In the genomic region with DNA sequence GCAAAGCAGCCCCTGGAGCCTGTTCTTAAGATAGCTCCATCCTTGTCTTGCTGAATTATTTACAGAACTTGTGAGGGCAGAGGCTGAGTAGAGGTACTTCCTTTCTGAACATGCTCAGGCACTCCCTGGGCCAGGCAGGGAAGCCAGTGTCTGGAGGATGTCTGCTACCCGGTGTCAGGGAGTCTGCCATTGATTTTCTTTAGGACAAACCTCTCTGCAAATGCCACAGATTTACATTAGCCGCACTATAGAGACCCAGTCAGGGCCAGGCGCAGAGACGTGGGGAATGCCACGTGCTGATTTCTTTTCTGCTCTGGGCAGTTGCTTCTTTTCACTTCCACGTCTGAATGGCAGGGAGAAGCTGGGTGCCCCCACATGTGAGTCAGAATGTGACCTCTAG, we compare ENCODE assay signal across 1 cellular context.
TF ChIP-seq lines count a peak whose summit lies in the region.

No MANE protein-coding gene starts in this region.

TF ChIP-seq in IMR-90, 13 proteins besides CTCF, POLR2A, EP300 and RAD21:
- TF ChIP-seq NFE2L2 (IDR thresholded peaks at IDR 0.05; ENCODE audit: low read depth, low read length) (no peak), CHD1 (IDR thresholded peaks at IDR 0.05; ENCODE audit: low read depth, low read length) (no peak), RFX5 (IDR thresholded peaks at IDR 0.05; ENCODE audit: low read depth, low read length) (no peak)
